In genomic region chr1:117121589-117122296, GRCh38 we compare ENCODE assay signal across 1 cellular context.
A peak's percentile ranks its signal among the peaks of the same experiment; 100 is the strongest.
TF ChIP-seq lines count a peak whose summit lies in the region.

A gene with protein sequence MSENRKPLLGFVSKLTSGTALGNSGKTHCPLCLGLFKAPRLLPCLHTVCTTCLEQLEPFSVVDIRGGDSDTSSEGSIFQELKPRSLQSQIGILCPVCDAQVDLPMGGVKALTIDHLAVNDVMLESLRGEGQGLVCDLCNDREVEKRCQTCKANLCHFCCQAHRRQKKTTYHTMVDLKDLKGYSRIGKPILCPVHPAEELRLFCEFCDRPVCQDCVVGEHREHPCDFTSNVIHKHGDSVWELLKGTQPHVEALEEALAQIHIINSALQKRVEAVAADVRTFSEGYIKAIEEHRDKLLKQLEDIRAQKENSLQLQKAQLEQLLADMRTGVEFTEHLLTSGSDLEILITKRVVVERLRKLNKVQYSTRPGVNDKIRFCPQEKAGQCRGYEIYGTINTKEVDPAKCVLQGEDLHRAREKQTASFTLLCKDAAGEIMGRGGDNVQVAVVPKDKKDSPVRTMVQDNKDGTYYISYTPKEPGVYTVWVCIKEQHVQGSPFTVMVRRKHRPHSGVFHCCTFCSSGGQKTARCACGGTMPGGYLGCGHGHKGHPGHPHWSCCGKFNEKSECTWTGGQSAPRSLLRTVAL (minus strand): TSS chr1:117121749. CDS start chr1:117121201, 548 bp downstream.

TF ChIP-seq in SK-N-SH, 30 proteins besides CTCF, POLR2A, EP300 and RAD21 (continued from another document):
- TF ChIP-seq SMC3 (IDR thresholded peaks at IDR 0.05; ENCODE audit: low read depth, low read length), result peak; percentile 49
- TF ChIP-seq POLR2AphosphoS5 (IDR thresholded peaks at IDR 0.05; ENCODE audit: low read depth, low read length), result peak; percentile 59; the same call in 1 of the 2 replicates
- TF ChIP-seq, protein P1, sequence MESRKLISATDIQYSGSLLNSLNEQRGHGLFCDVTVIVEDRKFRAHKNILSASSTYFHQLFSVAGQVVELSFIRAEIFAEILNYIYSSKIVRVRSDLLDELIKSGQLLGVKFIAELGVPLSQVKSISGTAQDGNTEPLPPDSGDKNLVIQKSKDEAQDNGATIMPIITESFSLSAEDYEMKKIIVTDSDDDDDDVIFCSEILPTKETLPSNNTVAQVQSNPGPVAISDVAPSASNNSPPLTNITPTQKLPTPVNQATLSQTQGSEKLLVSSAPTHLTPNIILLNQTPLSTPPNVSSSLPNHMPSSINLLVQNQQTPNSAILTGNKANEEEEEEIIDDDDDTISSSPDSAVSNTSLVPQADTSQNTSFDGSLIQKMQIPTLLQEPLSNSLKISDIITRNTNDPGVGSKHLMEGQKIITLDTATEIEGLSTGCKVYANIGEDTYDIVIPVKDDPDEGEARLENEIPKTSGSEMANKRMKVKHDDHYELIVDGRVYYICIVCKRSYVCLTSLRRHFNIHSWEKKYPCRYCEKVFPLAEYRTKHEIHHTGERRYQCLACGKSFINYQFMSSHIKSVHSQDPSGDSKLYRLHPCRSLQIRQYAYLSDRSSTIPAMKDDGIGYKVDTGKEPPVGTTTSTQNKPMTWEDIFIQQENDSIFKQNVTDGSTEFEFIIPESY (IDR thresholded peaks at IDR 0.05; ENCODE audit: borderline replicate concordance, low read depth), result no peak
- peak; percentile 58; the same call in 1 of the 2 replicates for TF ChIP-seq RCOR1 (IDR thresholded peaks at IDR 0.05; ENCODE audit: low read length)
- no peak for TF ChIP-seq TEAD4 (IDR thresholded peaks at IDR 0.05; ENCODE audit: borderline replicate concordance, insufficient read depth)
- TF ChIP-seq GABPA (IDR thresholded peaks at IDR 0.05; ENCODE audit: low read depth), result no peak
- TF ChIP-seq NRF1 (IDR thresholded peaks at IDR 0.05; ENCODE audit: low read depth, low read length), result 0 out of 2 replicates have a peak, but pooled peaks have one; percentile 18
- no peak for TF ChIP-seq TAF1 (IDR thresholded peaks at IDR 0.05; ENCODE audit: borderline replicate concordance, low read depth, low read length)
- no peak for TF ChIP-seq FOSL2 (IDR thresholded peaks at IDR 0.05; ENCODE audit: borderline replicate concordance, low read depth)
- no peak for TF ChIP-seq FOXJ3 (CRISPR knock-in tag; IDR thresholded peaks at IDR 0.05)
- TF ChIP-seq, protein P2, sequence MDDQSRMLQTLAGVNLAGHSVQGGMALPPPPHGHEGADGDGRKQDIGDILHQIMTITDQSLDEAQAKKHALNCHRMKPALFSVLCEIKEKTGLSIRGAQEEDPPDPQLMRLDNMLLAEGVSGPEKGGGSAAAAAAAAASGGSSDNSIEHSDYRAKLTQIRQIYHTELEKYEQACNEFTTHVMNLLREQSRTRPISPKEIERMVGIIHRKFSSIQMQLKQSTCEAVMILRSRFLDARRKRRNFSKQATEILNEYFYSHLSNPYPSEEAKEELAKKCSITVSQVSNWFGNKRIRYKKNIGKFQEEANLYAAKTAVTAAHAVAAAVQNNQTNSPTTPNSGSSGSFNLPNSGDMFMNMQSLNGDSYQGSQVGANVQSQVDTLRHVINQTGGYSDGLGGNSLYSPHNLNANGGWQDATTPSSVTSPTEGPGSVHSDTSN (IDR thresholded peaks at IDR 0.05), result peak; percentile 90
- no peak for TF ChIP-seq MEF2A (IDR thresholded peaks at IDR 0.05; ENCODE audit: borderline replicate concordance, low read depth)
- no peak for TF ChIP-seq RFX5 (IDR thresholded peaks at IDR 0.05; ENCODE audit: low read length)
- TF ChIP-seq SIN3A (IDR thresholded peaks at IDR 0.05; ENCODE audit: borderline replicate concordance, low read depth, low read length), result no peak
- no peak for TF ChIP-seq TCF12 (IDR thresholded peaks at IDR 0.05)
